ENCODE assay signal across 22 cellular contexts in the genomic region with DNA sequence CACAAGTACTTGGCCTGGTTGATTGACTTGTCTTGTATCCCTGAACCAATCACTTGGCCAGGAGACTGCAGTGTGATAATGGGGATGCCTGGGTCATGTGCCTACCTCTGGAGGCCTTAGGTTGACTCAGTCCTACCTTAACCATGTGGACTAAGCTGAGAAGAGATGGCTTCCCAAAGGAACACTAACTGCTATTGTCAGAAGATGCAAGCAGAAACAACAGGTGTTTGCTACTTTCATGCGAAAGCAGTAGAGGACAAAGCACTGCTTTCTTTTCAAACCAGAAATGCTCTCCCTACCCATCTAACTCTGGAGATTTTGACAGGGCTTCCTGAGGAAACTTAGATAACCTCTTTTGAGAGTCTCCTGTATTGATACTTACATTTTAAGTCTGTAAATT.
"Had no signal": no experiment of that assay in that cellular context is flagged by ENCODE, and none has a peak within 500 bp of the region (broad histone marks: within the 10 kb centered on the region; RNA-seq: fewer than 3 reads in every experiment).

No MANE protein-coding gene starts in this region.

- H3K9ac ChIP-seq: SK-N-SH had no signal

- FAIRE-seq: RCC 7860 had no signal

- H3K9me3 ChIP-seq: SK-N-SH had no signal

- H3K4me2 ChIP-seq: SK-N-SH had no signal

- H3K9me2 ChIP-seq: SK-N-SH had no signal

- DNase-seq: Kasumi-1, KG1, MM.1S, NCI-H1092 treated with DMSO at 0.1 percent for 48 hours, NCI-H1436, NCI-H187, NCI-H2029, NCI-H2081 treated with DMSO at 0.1 percent for 48 hours, NCI-H2171, NCI-H226, NCI-H446, NCI-H510A, NCI-H524 treated with DMSO at 0.1 percent for 48 hours, NCI-H69, NCI-H774, Right ventricle myocardium superior, RPMI8226, SIG-M5, SK-N-SH, SW 1271, T-helper 1 cell had no signal
